ENCODE assay signal across 24 cellular contexts in the genomic region with DNA sequence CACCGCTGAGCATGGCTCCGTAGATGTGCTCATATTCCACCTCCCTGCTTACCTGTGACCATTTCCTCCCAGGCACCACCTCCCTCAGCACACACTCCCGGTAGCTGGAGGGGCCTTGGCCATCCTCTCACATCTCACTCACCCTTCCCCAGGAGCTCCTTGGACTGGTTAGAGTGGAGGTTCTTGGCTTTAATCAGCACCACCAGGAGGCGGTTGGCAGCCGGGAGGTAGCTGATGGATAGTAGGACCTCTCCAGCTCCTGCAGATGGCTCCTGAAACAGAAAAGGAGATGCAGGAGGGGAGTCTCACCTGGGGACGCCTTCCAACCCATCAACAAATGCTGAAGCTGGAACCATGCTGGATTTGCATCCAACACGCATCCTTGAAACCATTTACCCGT. TPM values are rescaled to one million over a fixed set of nuclear protein-coding genes. Genes with fewer than 3 reads are reported as not detected.
"Had no signal": no experiment of that assay in that cellular context is flagged by ENCODE, and none has a peak within 500 bp of the region (broad histone marks: within the 10 kb centered on the region; RNA-seq: fewer than 3 reads in every experiment).

No MANE protein-coding gene starts in this region.

- H3K27me3 ChIP-seq: neural progenitor cell, ovary, right lobe of liver, stomach, thyroid gland, tibial nerve, upper lobe of right lung, uterus had no signal

- H3K4me2 ChIP-seq: neural progenitor cell, smooth muscle cell had no signal

- DNase-seq: naive thymus-derived CD4-positive, alpha-beta T cell; natural killer cell; ovary; psoas muscle; right cardiac atrium; right lobe of liver; stimulated activated CD4-positive, alpha-beta T cell treated with anti-CD3 and anti-CD28 coated beads, Interleukin-15, amount 100 ng/mL, for 24 hours; stimulated activated CD4-positive, alpha-beta T cell treated with anti-CD3 and anti-CD28 coated beads, Interleukin-2, amount 100 ng/mL, for 24 hours; stimulated activated CD4-positive, alpha-beta T cell treated with anti-CD3 and anti-CD28 coated beads, Interleukin-2, amount 100 ng/mL, for 48 hours; stimulated activated CD4-positive, alpha-beta T cell treated with anti-CD3 and anti-CD28 coated beads, Interleukin-4, amount 100 ng/mL, for 24 hours; stimulated activated naive B cell treated with anti-CD40 and anti-IgM and Interleukin-4, amounts not matched to agents 10 μg/mL and 1 μg/mL and 100 μg/mL, for 72 hours; stimulated activated naive CD4-positive, alpha-beta T cell treated with Interleukin-2 at 50 U/mL for 16 hours; stomach; thyroid gland; upper lobe of right lung; uterus had no signal

- H3K27ac ChIP-seq: neural progenitor cell, ovary, parathyroid adenoma, psoas muscle, right lobe of liver, skin epidermis, stomach, thoracic aorta, thyroid gland, tibial nerve, upper lobe of right lung, uterus had no signal

- H3K4me3 ChIP-seq: neural progenitor cell, ovary, psoas muscle, right lobe of liver, skin epidermis, smooth muscle cell, stomach, thoracic aorta, thyroid gland, tibial nerve, upper lobe of right lung, uterus had no signal

- H2AFZ ChIP-seq: neural progenitor cell, parathyroid adenoma had no signal

- H3K9me3 ChIP-seq: ovary, psoas muscle, right lobe of liver, stomach, thoracic aorta, thyroid gland, tibial nerve, upper lobe of right lung, uterus had no signal

- H3K9ac ChIP-seq: neural progenitor cell, parathyroid adenoma had no signal

- H3K4me1 ChIP-seq: neural progenitor cell, parathyroid adenoma, psoas muscle, right lobe of liver, stomach, thyroid gland, tibial nerve, upper lobe of right lung, uterus had no signal

- H3K79me2 ChIP-seq: parathyroid adenoma had no signal

- H3K36me3 ChIP-seq: neural progenitor cell, ovary, right lobe of liver, stomach, thoracic aorta, thyroid gland, tibial nerve, upper lobe of right lung, uterus had no signal

RNA-seq across cellular contexts. Expression of a gene that starts 39.9 kb away (rescaled TPM):
- total RNA-seq: naive thymus-derived CD4-positive, alpha-beta T cell; natural killer cell; subcutaneous adipose tissue; thoracic aorta; upper lobe of right lung had no signal
- polyA plus RNA-seq: naive thymus-derived CD4-positive, alpha-beta T cell; urinary bladder had no signal
